In genomic region chr19:2775556-2776430, GRCh38 we compare ENCODE assay signal across 8 cellular contexts. TPM values are rescaled to one million over a fixed set of nuclear protein-coding genes. Genes with fewer than 3 reads are reported as not detected.
DNase-seq lines count a peak whose midpoint lies in the region; ATAC-seq and TF ChIP-seq lines count a peak whose summit lies in the region.

No MANE protein-coding gene starts in this region.

- ATAC-seq in GM18858 (IDR thresholded peaks at IDR 0.05; ENCODE audit: unreplicated experiment) = no peak

- H3K4me2 ChIP-seq in smooth muscle cell = peak overlapping the region; percentile 34

- no peaks in the 10 kb centered on the region for H3K36me3 ChIP-seq in smooth muscle cell (ENCODE audit: low read depth)

- peaks cover 87% of the 10 kb centered on the region for H3K79me2 ChIP-seq in smooth muscle cell (ENCODE audit: low read depth)

- 74% methylated on average over 28 of the region's 29 CpGs for WGBS in smooth muscle cell (ENCODE audit: low lambda C conversion rate)

- H3K4me1 ChIP-seq in smooth muscle cell (ENCODE audit: low read depth) = no peaks in the 10 kb centered on the region

- H3K9ac ChIP-seq in smooth muscle cell (ENCODE audit: low read depth) = no peak overlapping the region

- in situ Hi-C loops in G401 (cut with HindIII; ENCODE audit: low sequenced_read_pairs) = no loop called here

- no peaks in the 10 kb centered on the region for H3K9me3 ChIP-seq in smooth muscle cell (replicated peaks; ENCODE audit: low read depth)

- intact Hi-C loops in head of caudate nucleus (cut with DNase I) = no loop called here

- peaks cover 87% of the 10 kb centered on the region for H4K20me1 ChIP-seq in smooth muscle cell (ENCODE audit: low read depth)

- DNase-seq in NB4 (ENCODE audit: low read depth) (peak; percentile 73), head of caudate nucleus (peak in 30 of 42 donors; percentile 24 to 80 (median 50)), smooth muscle cell (lab: John Stamatoyannopoulos, UW; ENCODE audit: unreplicated experiment) (no peak), NCI-H2196 (lab: John Stamatoyannopoulos, UW; ENCODE audit: unreplicated experiment) (no peak), G401 (ENCODE audit: low spot score) (no peak)
- peak; percentile 54 for DNase-seq in activated T-helper 9 cell treated with anti-CD3 and anti-CD28 coated beads, Interleukin-2, amount 50 U/mL, for 16 hours (ENCODE audit: low read depth)
- no peak for DNase-seq in NK-92 treated with Interleukin-12 subunit alpha and Interleukin-12 subunit beta, amount 100 ng/mL, for 24 hours (lab: John Stamatoyannopoulos, UW)

- H2AFZ ChIP-seq in smooth muscle cell (ENCODE audit: low read depth) = no peak overlapping the region

- TF ChIP-seq POLR2A in NB4 (IDR thresholded peaks at IDR 0.05; ENCODE audit: extremely low read depth, insufficient read length) = no peak

- peaks cover 5% of the 10 kb centered on the region for H3F3A ChIP-seq in smooth muscle cell (ENCODE audit: low read depth)

- TF ChIP-seq CTCF in NB4 (IDR thresholded peaks at IDR 0.05; ENCODE audit: low read depth, low read length) (no peak), smooth muscle cell (IDR thresholded peaks at IDR 0.05; ENCODE audit: borderline replicate concordance, insufficient read depth, poor library complexity, severe bottlenecking) (no peak)

- H3K27ac ChIP-seq in smooth muscle cell (ENCODE audit: low read depth) = peak overlapping the region; percentile 83

- H3K4me3 ChIP-seq in NB4 (ENCODE audit: low read depth, low read length) = no peak overlapping the region
- no peak overlapping the region for H3K4me3 ChIP-seq in smooth muscle cell

- no peaks in the 10 kb centered on the region for H3K27me3 ChIP-seq in smooth muscle cell (ENCODE audit: low read depth)

RNA-seq across cellular contexts. Expression of gene SGTA, which starts 7.3 kb away (rescaled TPM):
- total RNA-seq in smooth muscle cell = 25.5 and 34.4 TPM in 2 replicates
- polyA plus RNA-seq in smooth muscle cell = 69.6 and 71.2 TPM in 2 replicates
- total RNA-seq in G401 (2014; rRNA removed; shearing (Covaris generic)) = 133 and 143 TPM in 2 replicates

RNA-seq across cellular contexts. Expression of gene THOP1, which starts 9.5 kb away (rescaled TPM):
- 40.5 and 42.5 TPM in 2 replicates for total RNA-seq in smooth muscle cell
- polyA plus RNA-seq in smooth muscle cell = 65.6 and 68.7 TPM in 2 replicates
- total RNA-seq in G401 (2014; rRNA removed; shearing (Covaris generic)) = 278 and 385 TPM in 2 replicates

RNA-seq across cellular contexts. Expression of gene SLC39A3, which starts 36.0 kb away (rescaled TPM):
- 24.2 and 25.2 TPM in 2 replicates for total RNA-seq in smooth muscle cell
- polyA plus RNA-seq in smooth muscle cell = 46.1 and 56.1 TPM in 2 replicates
- total RNA-seq in G401 (2014; rRNA removed; shearing (Covaris generic)) = 61.7 and 90.3 TPM in 2 replicates

RNA-seq across cellular contexts. Expression of gene ZNF554, which starts 43.9 kb away (rescaled TPM):
- 3.0 and 4.8 TPM in 2 replicates for total RNA-seq in smooth muscle cell
- polyA plus RNA-seq in smooth muscle cell = 2.3 and 4.6 TPM in 2 replicates
- total RNA-seq in G401 (2014; rRNA removed; shearing (Covaris generic)) = 4.1 and 6.1 TPM in 2 replicates

RNA-seq across cellular contexts. Expression of gene DIRAS1, which starts 54.6 kb away (rescaled TPM):
- 6.7 and 7.9 TPM in 2 replicates for total RNA-seq in smooth muscle cell
- 7.2 and 11.3 TPM in 2 replicates for polyA plus RNA-seq in smooth muscle cell
- total RNA-seq in G401 (2014; rRNA removed; shearing (Covaris generic)) = 13.5 and 13.7 TPM in 2 replicates

Comparison
In these comparisons a context has a peak if more than half of its experiments do, and no peak if none do; other contexts are left out.
1. DNase-seq: peak in NB4 (single experiment), activated T-helper 9 cell treated with anti-CD3 and anti-CD28 coated beads, Interleukin-2, amount 50 U/mL, for 16 hours (single experiment) and head of caudate nucleus (30 of 42); none in smooth muscle cell (single experiment), NCI-H2196 (single experiment), NK-92 treated with Interleukin-12 subunit alpha and Interleukin-12 subunit beta, amount 100 ng/mL, for 24 hours (single experiment) and G401 (single experiment).